In genomic region chr2:74111380-74111779, GRCh38 we compare ENCODE assay signal across 1 cellular context.
TF ChIP-seq lines count a peak whose summit lies in the region.

No MANE protein-coding gene starts in this region.

TF ChIP-seq in HepG2, 621 proteins besides CTCF, POLR2A, EP300 and RAD21 (continued from another document):
- TF ChIP-seq PRDM4 (CRISPR knock-in tag; IDR thresholded peaks at IDR 0.05; ENCODE audit: borderline replicate concordance) (no peak), ATF4 (CRISPR knock-in tag; IDR thresholded peaks at IDR 0.05) (no peak), MIER2 (CRISPR knock-in tag; IDR thresholded peaks at IDR 0.05) (no peak), ZNF562 (CRISPR knock-in tag; IDR thresholded peaks at IDR 0.05; ENCODE audit: borderline replicate concordance) (no peak), SP2 (CRISPR knock-in tag; IDR thresholded peaks at IDR 0.05) (no peak)
